In the genomic region with DNA sequence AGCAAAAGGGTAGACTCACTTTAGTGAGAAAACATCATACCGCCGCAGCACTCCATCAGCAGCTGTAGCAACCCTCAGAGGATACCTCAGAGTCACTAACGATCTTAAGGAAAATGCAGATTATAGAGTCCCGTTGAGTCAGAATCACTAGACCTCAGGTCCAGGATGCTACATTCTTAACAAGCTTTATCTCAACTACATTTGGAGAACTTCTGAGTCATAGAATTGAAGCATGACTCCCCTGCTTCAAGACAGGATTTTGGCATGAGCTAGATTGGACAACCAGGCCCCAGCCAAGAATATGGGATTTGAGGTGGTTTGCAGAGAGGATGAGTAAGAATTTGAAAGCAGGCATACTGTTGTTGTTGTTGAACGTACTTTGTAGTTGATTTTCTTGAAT, we compare ENCODE assay signal across 17 cellular contexts.
DNase-seq lines count a peak whose midpoint lies in the region; ATAC-seq and TF ChIP-seq lines count a peak whose summit lies in the region.
"Had no signal": no experiment of that assay in that cellular context is flagged by ENCODE, and none has a peak within 500 bp of the region (broad histone marks: within the 10 kb centered on the region; RNA-seq: fewer than 3 reads in every experiment).

No MANE protein-coding gene starts in this region.

- H3K4me3 ChIP-seq in epithelial cell of esophagus (ENCODE audit: low read length) = no peak overlapping the region
- H3K4me3 ChIP-seq: lung, testis had no signal

- peak; percentile 84 for DNase-seq in ELR (ENCODE audit: low read depth)
- peak; percentile 84 for DNase-seq in NCI-H226
- DNase-seq in epithelial cell of esophagus (ENCODE audit: low read depth) = peak; percentile 10
- peak; percentile 73 for DNase-seq in stromal cell of bone marrow (ENCODE audit: low read depth)
- no peak for DNase-seq in activated CD4-positive, alpha-beta T cell treated with anti-CD3 and anti-CD28 coated beads, Interleukin-2, amount 50 U/mL, for 4 hours
- DNase-seq: activated CD4-positive, CD25-positive, alpha-beta regulatory T cell treated with anti-CD3 and anti-CD28 coated beads, Interleukin-2, amount 50 U/mL, for 72 hours; activated gamma-delta T cell; CD4-positive, CD25-positive, alpha-beta regulatory T cell; glutamatergic neuron; naive B cell; NCI-H2029 treated with DMSO at 0.1 percent for 48 hours; NCI-H524; SIG-M5; testis had no signal

- ATAC-seq in GM18498 (IDR thresholded peaks at IDR 0.05; ENCODE audit: unreplicated experiment) = no peak
- no peak for ATAC-seq in HG02870 (IDR thresholded peaks at IDR 0.05; ENCODE audit: unreplicated experiment)

- TF ChIP-seq CTCF in epithelial cell of esophagus (IDR thresholded peaks at IDR 0.05; ENCODE audit: insufficient read depth, low read depth, low read length, missing control alignments) = no peak

Comparison
In these comparisons a context has a peak if more than half of its experiments do, and no peak if none do; other contexts are left out.
1. DNase-seq: peak in ELR (single experiment), NCI-H226 (single experiment), epithelial cell of esophagus (single experiment) and stromal cell of bone marrow (single experiment); none in activated CD4-positive, alpha-beta T cell treated with anti-CD3 and anti-CD28 coated beads, Interleukin-2, amount 50 U/mL, for 4 hours (0 of 2).